Comparison of ENCODE assay signal across 12 cellular contexts in the genomic region with DNA sequence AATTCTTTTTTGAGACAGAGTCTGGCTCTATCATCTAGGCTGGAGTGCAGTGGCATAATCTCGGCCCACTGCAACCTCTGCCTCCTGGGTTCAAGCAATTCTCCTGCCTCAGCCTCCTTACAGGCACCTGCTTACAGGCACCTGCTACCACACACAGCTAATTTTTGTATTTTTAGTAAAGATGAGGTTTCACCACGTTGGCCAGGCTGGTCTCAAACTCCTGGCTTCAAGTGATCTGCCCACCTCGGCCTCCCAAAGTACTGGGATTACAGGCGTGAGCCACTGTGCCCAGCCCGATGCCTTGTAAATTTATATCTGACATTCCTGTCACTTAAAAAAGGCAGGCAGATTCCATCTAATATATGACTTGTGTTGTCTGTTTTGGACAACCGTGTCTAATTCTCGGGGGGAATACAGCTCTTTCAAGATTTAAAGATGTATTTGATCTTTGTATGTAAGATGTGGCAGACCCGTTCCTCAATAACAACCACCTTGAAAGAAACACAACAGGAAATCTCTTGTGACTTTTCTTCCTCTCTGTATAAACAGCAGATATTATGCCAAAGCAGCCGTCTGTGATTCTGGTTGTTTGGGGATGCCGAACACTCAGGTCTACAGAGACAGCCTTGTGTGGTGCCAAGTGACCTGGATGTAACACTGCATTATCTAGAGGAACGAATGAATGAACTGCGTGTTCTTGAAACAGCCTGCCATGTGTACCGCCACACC. TPM values are rescaled to one million over a fixed set of nuclear protein-coding genes. Genes with fewer than 3 reads are reported as not detected.
DNase-seq lines count a peak whose midpoint lies in the region; ATAC-seq, FAIRE-seq and TF ChIP-seq lines count a peak whose summit lies in the region.
"Not testable (repeated sequence)": the region's sequence is repeated elsewhere in the genome, so short reads cannot be mapped to it uniquely, and the experiment has no call there.
"Had no signal": no experiment of that assay in that cellular context is flagged by ENCODE, and none has a peak within 500 bp of the region (broad histone marks: within the 10 kb centered on the region; RNA-seq: fewer than 3 reads in every experiment).

No MANE protein-coding gene starts in this region.

- H3K27me3 ChIP-seq in CD8-positive, alpha-beta T cell (ENCODE audit: insufficient read depth, low read length) = not testable (repeated sequence)

- peaks cover 55% of the 10 kb centered on the region for H3K4me1 Mint-ChIP-seq in CD8-positive, alpha-beta T cell (ENCODE audit: low read depth)
- peaks cover 43% of the 10 kb centered on the region for H3K4me1 Mint-ChIP-seq in activated CD4-positive, alpha-beta T cell treated with anti-CD3 and anti-CD28 coated beads for 36 hours
- H3K4me1 Mint-ChIP-seq in activated T-cell treated with anti-CD3 and anti-CD28 coated beads, Interleukin-2, amount 50 U/mL, for 24 hours (ENCODE audit: low read depth) = peaks cover 39% of the 10 kb centered on the region
- H3K4me1 Mint-ChIP-seq in central memory CD8-positive, alpha-beta T cell = not testable (repeated sequence)
- peaks cover 36% of the 10 kb centered on the region for H3K4me1 Mint-ChIP-seq in stimulated activated naive CD8-positive, alpha-beta T cell treated with anti-CD3 and anti-CD28 coated beads, Interleukin-15, amount 100 ng/mL, for 72 hours

- POLR2A ChIA-PET in CD8-positive, alpha-beta T cell (lab: Charles Lee) = interaction anchor here (1.1 to 3.9 kb wide), 4 partner anchors 9 to 22 kb away, joined by 3 to 31 read pairs (median 4); no protein-coding TSS in a partner anchor
- POLR2A ChIA-PET in activated CD4-positive, alpha-beta T cell treated with anti-CD3 and anti-CD28 coated beads for 36 hours (lab: Charles Lee) = interaction anchor here (0.6 kb wide), 1 partner anchor 563 kb away, joined by 4 read pairs; no protein-coding TSS in a partner anchor

- peak overlapping the region; percentile 97 for H3K27ac Mint-ChIP-seq in CD8-positive, alpha-beta T cell
- peak overlapping the region; percentile 86 for H3K27ac Mint-ChIP-seq in activated CD4-positive, alpha-beta T cell treated with anti-CD3 and anti-CD28 coated beads for 36 hours
- peak overlapping the region; percentile 80 for H3K27ac Mint-ChIP-seq in activated T-cell treated with anti-CD3 and anti-CD28 coated beads, Interleukin-2, amount 50 U/mL, for 24 hours
- H3K27ac Mint-ChIP-seq in activated naive CD4-positive, alpha-beta T cell treated with anti-CD3 and anti-CD28 coated beads, Interleukin-2, amount 50 U/mL, for 72 hours = peak overlapping the region; percentile 81 to 86
- H3K27ac Mint-ChIP-seq in central memory CD8-positive, alpha-beta T cell (ENCODE audit: low read depth) = peak overlapping the region; percentile 85
- peak overlapping the region; percentile 95 to 98 for H3K27ac Mint-ChIP-seq in stimulated activated naive CD8-positive, alpha-beta T cell treated with anti-CD3 and anti-CD28 coated beads, Interleukin-15, amount 100 ng/mL, for 72 hours

- peak in 5 of 7 experiments; percentile 18 to 71 (median 43) for DNase-seq in CD8-positive, alpha-beta T cell
- DNase-seq in NCI-H1694 (lab: John Stamatoyannopoulos, UW) (peak; percentile 40), kidney (peak; percentile 15)
- not testable (repeated sequence) for DNase-seq in activated CD4-positive, alpha-beta T cell treated with anti-CD3 and anti-CD28 coated beads for 36 hours; activated T-cell treated with anti-CD3 and anti-CD28 coated beads, Interleukin-2, amount 50 U/mL, for 24 hours; activated naive CD4-positive, alpha-beta T cell treated with anti-CD3 and anti-CD28 coated beads, Interleukin-2, amount 50 U/mL, for 72 hours (ENCODE audit: low spot score in 2 of 2); central memory CD8-positive, alpha-beta T cell (ENCODE audit: low spot score in 2 of 2); stimulated activated naive CD8-positive, alpha-beta T cell treated with anti-CD3 and anti-CD28 coated beads, Interleukin-15, amount 100 ng/mL, for 72 hours

- not testable (repeated sequence) for H3K27me3 Mint-ChIP-seq in CD8-positive, alpha-beta T cell (ENCODE audit: low read depth); activated CD4-positive, alpha-beta T cell treated with anti-CD3 and anti-CD28 coated beads for 36 hours; activated T-cell treated with anti-CD3 and anti-CD28 coated beads, Interleukin-2, amount 50 U/mL, for 24 hours; central memory CD8-positive, alpha-beta T cell; stimulated activated naive CD8-positive, alpha-beta T cell treated with anti-CD3 and anti-CD28 coated beads, Interleukin-15, amount 100 ng/mL, for 72 hours

- H3K9me3 Mint-ChIP-seq in CD8-positive, alpha-beta T cell; activated CD4-positive, alpha-beta T cell treated with anti-CD3 and anti-CD28 coated beads for 36 hours (ENCODE audit: low read depth); activated T-cell treated with anti-CD3 and anti-CD28 coated beads, Interleukin-2, amount 50 U/mL, for 24 hours; activated naive CD4-positive, alpha-beta T cell treated with anti-CD3 and anti-CD28 coated beads, Interleukin-2, amount 50 U/mL, for 72 hours; central memory CD8-positive, alpha-beta T cell; stimulated activated naive CD8-positive, alpha-beta T cell treated with anti-CD3 and anti-CD28 coated beads, Interleukin-15, amount 100 ng/mL, for 72 hours: not testable (repeated sequence)

- H3K4me3 ChIP-seq in CD8-positive, alpha-beta T cell (ENCODE audit: low read depth, low read length) = peak overlapping the region; percentile 30
- H3K4me3 ChIP-seq in kidney (ENCODE audit: low read length in 2 of 2) = not testable (repeated sequence)

- peak; percentile 77 for ATAC-seq in CD8-positive, alpha-beta T cell
- ATAC-seq in activated CD4-positive, alpha-beta T cell treated with anti-CD3 and anti-CD28 coated beads for 36 hours = peak; percentile 31
- ATAC-seq in activated naive CD4-positive, alpha-beta T cell treated with anti-CD3 and anti-CD28 coated beads, Interleukin-2, amount 50 U/mL, for 72 hours = peak; percentile 15 to 32
- peak; percentile 88 for ATAC-seq in central memory CD8-positive, alpha-beta T cell (replicated peaks; ENCODE audit: extremely low read depth, poor library complexity, severe bottlenecking)
- ATAC-seq in stimulated activated naive CD8-positive, alpha-beta T cell treated with anti-CD3 and anti-CD28 coated beads, Interleukin-15, amount 100 ng/mL, for 72 hours = peak; percentile 55

- intact Hi-C loops in CD8-positive, alpha-beta T cell (cut with DNase I, micrococcal nuclease) = loop anchor here in 1 of 2 experiments (1.0 kb wide), 1 partner anchor 10 kb away; no protein-coding TSS in a partner anchor
- intact Hi-C loops in activated CD4-positive, alpha-beta T cell treated with anti-CD3 and anti-CD28 coated beads for 36 hours (cut with DNase I, micrococcal nuclease); kidney (cut with DNase I): not testable (repeated sequence)

- not testable (repeated sequence) for H3K9ac ChIP-seq in kidney (ENCODE audit: low read length in 2 of 2)

- TF ChIP-seq CTCF in CD8-positive, alpha-beta T cell (IDR thresholded peaks at IDR 0.05); kidney (IDR thresholded peaks at IDR 0.05; ENCODE audit: borderline replicate concordance, extremely low read depth, insufficient read depth): not testable (repeated sequence)

- H3K9me3 ChIP-seq in CD8-positive, alpha-beta T cell (ENCODE audit: low read length); kidney (ENCODE audit: control insufficient read depth in 1 of 2, low read length in 2 of 2): not testable (repeated sequence)

- peak overlapping the region; percentile 68 for H3K27ac ChIP-seq in CD8-positive, alpha-beta T cell (ENCODE audit: low read depth, low read length)
- H3K27ac ChIP-seq in kidney (ENCODE audit: low read depth in 2 of 2, low read length in 2 of 2) = not testable (repeated sequence)

- H3K36me3 ChIP-seq in CD8-positive, alpha-beta T cell (ENCODE audit: insufficient read depth, low read length); kidney (ENCODE audit: control insufficient read depth in 1 of 2, insufficient read depth in 2 of 2, low read length in 2 of 2): not testable (repeated sequence)

- peaks cover 18% of the 10 kb centered on the region for H3K36me3 Mint-ChIP-seq in CD8-positive, alpha-beta T cell
- not testable (repeated sequence) for H3K36me3 Mint-ChIP-seq in activated CD4-positive, alpha-beta T cell treated with anti-CD3 and anti-CD28 coated beads for 36 hours (ENCODE audit: low read depth); activated T-cell treated with anti-CD3 and anti-CD28 coated beads, Interleukin-2, amount 50 U/mL, for 24 hours (ENCODE audit: low read depth); activated naive CD4-positive, alpha-beta T cell treated with anti-CD3 and anti-CD28 coated beads, Interleukin-2, amount 50 U/mL, for 72 hours
- peaks cover 11% of the 10 kb centered on the region for H3K36me3 Mint-ChIP-seq in central memory CD8-positive, alpha-beta T cell (ENCODE audit: insufficient read depth)

- H3K4me3 Mint-ChIP-seq in CD8-positive, alpha-beta T cell = peak overlapping the region; percentile 16
- H3K4me3 Mint-ChIP-seq in activated CD4-positive, alpha-beta T cell treated with anti-CD3 and anti-CD28 coated beads for 36 hours; central memory CD8-positive, alpha-beta T cell: not testable (repeated sequence)
- peak overlapping the region; percentile 6 for H3K4me3 Mint-ChIP-seq in activated T-cell treated with anti-CD3 and anti-CD28 coated beads, Interleukin-2, amount 50 U/mL, for 24 hours
- peak overlapping the region; percentile 37 to 54 for H3K4me3 Mint-ChIP-seq in stimulated activated naive CD8-positive, alpha-beta T cell treated with anti-CD3 and anti-CD28 coated beads, Interleukin-15, amount 100 ng/mL, for 72 hours

- CTCF ChIA-PET in CD8-positive, alpha-beta T cell (lab: Charles Lee) = interaction anchor here (1.9 kb wide), 1 partner anchor 10 kb away, joined by 5 read pairs; no protein-coding TSS in a partner anchor
- CTCF ChIA-PET in activated CD4-positive, alpha-beta T cell treated with anti-CD3 and anti-CD28 coated beads for 36 hours (lab: Charles Lee) = interaction anchor here (0.6 to 0.7 kb wide), 2 partner anchors 10 to 269 kb away, joined by 3 read pairs; no protein-coding TSS in a partner anchor

- not testable (repeated sequence) for FAIRE-seq in kidney (lab: Jason Lieb, UNC)

- peaks cover 40% of the 10 kb centered on the region for H3K4me1 ChIP-seq in CD8-positive, alpha-beta T cell (ENCODE audit: insufficient read depth, low read length)
- not testable (repeated sequence) for H3K4me1 ChIP-seq in kidney (ENCODE audit: control insufficient read depth in 1 of 2, insufficient read depth in 1 of 2, low read depth in 1 of 2, low read length in 2 of 2)

RNA-seq across cellular contexts. Expression of a gene that starts 46.4 kb away (rescaled TPM):
- total RNA-seq in CD8-positive, alpha-beta T cell = 1 to 10 TPM; 1.5 to 1.8 TPM
- total RNA-seq in activated CD4-positive, alpha-beta T cell treated with anti-CD3 and anti-CD28 coated beads for 36 hours = not detected
- total RNA-seq in activated naive CD4-positive, alpha-beta T cell treated with anti-CD3 and anti-CD28 coated beads, Interleukin-2, amount 50 U/mL, for 72 hours = not detected
- not detected for total RNA-seq in kidney
- polyA plus RNA-seq in kidney (ENCODE audit: insufficient read depth, low read depth, low replicate concordance) = not detected
- total RNA-seq: A673, Daoy, GM23338, HT-29 had no signal

RNA-seq across cellular contexts. Expression of a gene that starts 52.8 kb away (rescaled TPM):
- total RNA-seq in CD8-positive, alpha-beta T cell = 10 to 100 TPM; 93.9 to 98.4 TPM
- total RNA-seq in activated CD4-positive, alpha-beta T cell treated with anti-CD3 and anti-CD28 coated beads for 36 hours = 10 to 100 TPM; 37.2 to 41.1 TPM
- total RNA-seq in activated naive CD4-positive, alpha-beta T cell treated with anti-CD3 and anti-CD28 coated beads, Interleukin-2, amount 50 U/mL, for 72 hours = 10 to 100 TPM; 42.1 to 43.8 TPM
- total RNA-seq in kidney = 32.1 TPM
- polyA plus RNA-seq in kidney (ENCODE audit: insufficient read depth, low read depth, low replicate concordance) = 9.4 TPM

Comparison
In these comparisons a context has a peak if more than half of its experiments do, and no peak if none do; other contexts are left out.
1. ATAC-seq: peak in every context shown above with its lines; median percentile 88 in central memory CD8-positive, alpha-beta T cell; 77 in CD8-positive, alpha-beta T cell; 55 in stimulated activated naive CD8-positive, alpha-beta T cell treated with anti-CD3 and anti-CD28 coated beads, Interleukin-15, amount 100 ng/mL, for 72 hours; 31 in activated CD4-positive, alpha-beta T cell treated with anti-CD3 and anti-CD28 coated beads for 36 hours; 24 in activated naive CD4-positive, alpha-beta T cell treated with anti-CD3 and anti-CD28 coated beads, Interleukin-2, amount 50 U/mL, for 72 hours.